ENCODE assay signal across 11 cellular contexts in genomic region chr1:46188295-46189030, GRCh38. TPM values are rescaled to one million over a fixed set of nuclear protein-coding genes. Genes with fewer than 3 reads are reported as not detected.
DNase-seq lines count a peak whose midpoint lies in the region; ATAC-seq and TF ChIP-seq lines count a peak whose summit lies in the region.
"Had no signal": no experiment of that assay in that cellular context is flagged by ENCODE, and none has a peak within 500 bp of the region (broad histone marks: within the 10 kb centered on the region; RNA-seq: fewer than 3 reads in every experiment).

No MANE protein-coding gene starts in this region.

- H3K9ac ChIP-seq in mesendoderm (ENCODE audit: low read length): no peak overlapping the region

- H3K27me3 Mint-ChIP-seq in Caco-2 (ENCODE audit: insufficient read depth, unreplicated experiment) (no peaks in the 10 kb centered on the region), T-cell (no peaks in the 10 kb centered on the region)

- TF ChIP-seq POLR2A in ovary (IDR thresholded peaks at IDR 0.05): no peak

- H3K9me3 ChIP-seq in Caco-2 (no peaks in the 10 kb centered on the region), osteoblast (ENCODE audit: low read depth, low read length) (no peaks in the 10 kb centered on the region), ovary (no peaks in the 10 kb centered on the region)

- no peak overlapping the region for H4K8ac ChIP-seq in mesendoderm (ENCODE audit: low read depth, low read length)

- no peak for DNase-seq in Caco-2
- peak; percentile 62 for DNase-seq in NCI-H146 (lab: John Stamatoyannopoulos, UW)
- DNase-seq in epithelial cell of prostate (ENCODE audit: low read depth, low spot score): no peak
- peak; percentile 72 for DNase-seq in osteoblast (ENCODE audit: insufficient read length, low spot score, missing footprints)
- no peak for DNase-seq in T-cell
- DNase-seq in mesendoderm: no peak
- DNase-seq in ovary: no peak
- DNase-seq: SW 1271 had no signal

- H3K27ac ChIP-seq in epithelial cell of prostate: peak overlapping the region; percentile 69
- no peak overlapping the region for H3K27ac ChIP-seq in osteoblast (ENCODE audit: low read depth, low read length)
- no peak overlapping the region for H3K27ac ChIP-seq in mesendoderm (ENCODE audit: low read depth, low read length)
- no peak overlapping the region for H3K27ac ChIP-seq in ovary

- H3K36me3 Mint-ChIP-seq in Caco-2 (ENCODE audit: insufficient read depth, unreplicated experiment) (peaks cover 15% of the 10 kb centered on the region), T-cell (peaks cover 27% of the 10 kb centered on the region)

- H3K23ac ChIP-seq in mesendoderm (ENCODE audit: low read length): no peak overlapping the region

- H2AFZ ChIP-seq in osteoblast (ENCODE audit: low read length): no peak overlapping the region

- H4K5ac ChIP-seq in mesendoderm (ENCODE audit: low read length): no peak overlapping the region

- TF ChIP-seq EP300 in ovary (IDR thresholded peaks at IDR 0.05): no peak

- H3K18ac ChIP-seq in mesendoderm (ENCODE audit: low read length): no peak overlapping the region

- H4K20me1 ChIP-seq in osteoblast (ENCODE audit: insufficient read depth, low read length): no peaks in the 10 kb centered on the region

- H3K36me3 ChIP-seq in Caco-2 (ENCODE audit: control insufficient read depth, insufficient read depth, low read length) (no peaks in the 10 kb centered on the region), osteoblast (ENCODE audit: insufficient read depth, low read length) (peaks cover 43% of the 10 kb centered on the region), mesendoderm (ENCODE audit: control insufficient read depth, insufficient read depth, low read length) (peaks cover 11% of the 10 kb centered on the region), ovary (no peaks in the 10 kb centered on the region)

- no CpG with 5 or more reads among the region's 6 CpGs for WGBS in mesendoderm (ENCODE audit: extremely low coverage, insufficient coverage, low lambda C conversion rate)
- 65 to 78% (median 66%) methylated on average over 6 of the region's 6 CpGs for WGBS in ovary, 3 donors

- H3K4me3 Mint-ChIP-seq in Caco-2 (ENCODE audit: unreplicated experiment) (no peak overlapping the region), T-cell (no peak overlapping the region)

- H2BK15ac ChIP-seq in mesendoderm (replicated peaks; ENCODE audit: low read depth): no peak overlapping the region

- CTCF ChIA-PET in Caco-2 (lab: Charles Lee): no interaction called here
- CTCF ChIA-PET in T-cell (lab: Charles Lee): interaction anchor here in 1 of 2 donors (0.7 to 1.0 kb wide), 2 partner anchors 35 to 156 kb away, joined by 3 to 4 read pairs; no protein-coding TSS in a partner anchor

- no peak overlapping the region for H3K4me2 ChIP-seq in osteoblast (ENCODE audit: insufficient read depth, low read length)
- no peak overlapping the region for H3K4me2 ChIP-seq in mesendoderm (ENCODE audit: low read length)

- no peak overlapping the region for H3K56ac ChIP-seq in mesendoderm (ENCODE audit: low read length)

- H2AK5ac ChIP-seq in mesendoderm (ENCODE audit: low read length): no peak overlapping the region

- no peaks in the 10 kb centered on the region for H3K27me3 ChIP-seq in Caco-2 (replicated peaks; ENCODE audit: control insufficient read depth, insufficient read depth, low read length)
- H3K27me3 ChIP-seq in osteoblast (ENCODE audit: insufficient read depth, low read length): no peaks in the 10 kb centered on the region
- H3K27me3 ChIP-seq in mesendoderm (ENCODE audit: insufficient read depth, low read length, poor library complexity): no peaks in the 10 kb centered on the region
- H3K27me3 ChIP-seq in ovary: no peaks in the 10 kb centered on the region

- H3K4me1 ChIP-seq in Caco-2 (peaks cover 3% of the 10 kb centered on the region), osteoblast (ENCODE audit: insufficient read depth, low read length) (peaks cover 12% of the 10 kb centered on the region), mesendoderm (ENCODE audit: control insufficient read depth, low read depth, low read length) (no peaks in the 10 kb centered on the region), ovary (ENCODE audit: insufficient read depth) (peaks cover 2% of the 10 kb centered on the region)

- TF ChIP-seq CTCF in Caco-2 (IDR thresholded peaks at IDR 0.05; ENCODE audit: insufficient read depth in 1 of 2, low read depth in 1 of 2, low read length in 1 of 2, severe bottlenecking in 1 of 2, unreplicated experiment in 1 of 2) (no peak), osteoblast (IDR thresholded peaks at IDR 0.05; ENCODE audit: extremely low read depth, low read depth, low read length) (peak; percentile 16), ovary (IDR thresholded peaks at IDR 0.05) (no peak)

- H3K27ac Mint-ChIP-seq in Caco-2 (ENCODE audit: unreplicated experiment): peak overlapping the region; percentile 46
- no peak overlapping the region for H3K27ac Mint-ChIP-seq in T-cell
- H3K27ac Mint-ChIP-seq: activated T-helper 2 cell treated with anti-CD3 and anti-CD28 coated beads, Interferon-gamma antibody, Interleukin-2, Interleukin-4, amounts not matched to agents 10 μg/mL and 5 μg/mL and 100 μg/mL, durations not matched to agents 14 hours and 24 hours and 36 hours had no signal

- ATAC-seq in T-cell (replicated peaks in 1 of 4) (no peak), HG03280 (IDR thresholded peaks at IDR 0.05; ENCODE audit: unreplicated experiment) (no peak)

- H3K79me2 ChIP-seq in osteoblast (ENCODE audit: insufficient read depth, low read length) (no peaks in the 10 kb centered on the region), mesendoderm (ENCODE audit: control insufficient read depth, insufficient read depth, low read length) (no peaks in the 10 kb centered on the region)

- POLR2A ChIA-PET in Caco-2 (lab: Charles Lee) (no interaction called here), T-cell (lab: Charles Lee) (no interaction called here)

- H2BK5ac ChIP-seq in mesendoderm (ENCODE audit: low read length): no peak overlapping the region

- H3K4me3 ChIP-seq in Caco-2 (ENCODE audit: low read depth, low read length) (no peak overlapping the region), osteoblast (ENCODE audit: insufficient read depth, low read length) (no peak overlapping the region), mesendoderm (ENCODE audit: low read length) (no peak overlapping the region), ovary (no peak overlapping the region)

- H3K9me3 Mint-ChIP-seq in Caco-2 (ENCODE audit: unreplicated experiment) (no peaks in the 10 kb centered on the region), T-cell (no peaks in the 10 kb centered on the region)
- H3K9me3 Mint-ChIP-seq: activated T-helper 2 cell treated with anti-CD3 and anti-CD28 coated beads, Interferon-gamma antibody, Interleukin-2, Interleukin-4, amounts not matched to agents 10 μg/mL and 5 μg/mL and 100 μg/mL, durations not matched to agents 14 hours and 24 hours and 36 hours had no signal

- no peak overlapping the region for H3K4ac ChIP-seq in mesendoderm (ENCODE audit: low read depth, low read length)

- H3K4me1 Mint-ChIP-seq in Caco-2 (ENCODE audit: low read depth, unreplicated experiment) (no peaks in the 10 kb centered on the region), T-cell (peaks cover 6 to 18% (median 9%) of the 10 kb centered on the region in 3 donors)

- BruUV-seq in Caco-2 (replicated peaks; lab: Mats Ljungman, UMichigan): no TSS peak

- no peaks in the 10 kb centered on the region for H3K79me1 ChIP-seq in mesendoderm (ENCODE audit: low read length)

- no peak overlapping the region for H2BK120ac ChIP-seq in mesendoderm (ENCODE audit: low read depth, low read length)

- intact Hi-C loops in Caco-2 (cut with micrococcal nuclease; ENCODE audit: unreplicated experiment): no loop called here
- intact Hi-C loops in ovary (cut with DNase I): loop anchor here in 1 of 4 donors (10.0 kb wide), 1 partner anchor 304 kb away; no protein-coding TSS in a partner anchor

RNA-seq across cellular contexts. Expression of gene POMGNT1, which starts 9.8 kb away (rescaled TPM):
- total RNA-seq in Caco-2 (2022): 34.9 TPM in 2 replicates
- total RNA-seq in osteoblast: 43.9 and 45.6 TPM in 2 replicates
- 10 to 100 TPM; 38.0 to 49.6 (median 42.2) TPM for total RNA-seq in T-cell
- 38.0 TPM for polyA plus RNA-seq in mesendoderm (2013, experiment 1 of 2)
- polyA plus RNA-seq in mesendoderm (2013, experiment 2 of 2): 38.1 TPM
- total RNA-seq in ovary: 10 to 100 TPM; 19.1 to 49.2 (median 40.2) TPM
- 10 to 100 TPM; 27.6 to 42.1 TPM for polyA plus RNA-seq in ovary

RNA-seq across cellular contexts. Expression of gene P3R3URF, which starts 12.2 kb away (rescaled TPM):
- total RNA-seq in Caco-2 (2022): not detected in 2 replicates
- total RNA-seq in osteoblast: not detected in 2 replicates
- not detected for total RNA-seq in T-cell
- not detected for polyA plus RNA-seq in mesendoderm (2013, experiment 1 of 2)
- polyA plus RNA-seq in mesendoderm (2013, experiment 2 of 2): not detected
- total RNA-seq in ovary: not detected
- polyA plus RNA-seq in ovary: not detected
- total RNA-seq: activated T-helper 2 cell treated with anti-CD3 and anti-CD28 coated beads, Interferon-gamma antibody, Interleukin-2, Interleukin-4, amounts not matched to agents 10 μg/mL and 5 μg/mL and 100 μg/mL, durations not matched to agents 14 hours and 24 hours and 36 hours; subcutaneous adipose tissue had no signal

RNA-seq across cellular contexts. Expression of gene TSPAN1, which starts 13.6 kb away (rescaled TPM):
- 0.34 and 0.44 TPM in 2 replicates for total RNA-seq in Caco-2 (2022)
- 0.59 and 1.1 TPM in 2 replicates for total RNA-seq in osteoblast
- under 1 TPM in 2 of 5 donors, not detected in 3; 0.53 to 0.54 TPM for total RNA-seq in T-cell
- not detected for polyA plus RNA-seq in mesendoderm (2013, experiment 1 of 2)
- polyA plus RNA-seq in mesendoderm (2013, experiment 2 of 2): not detected
- 10 to 100 TPM in 1 of 7 donors, 1 to 10 TPM in 4, under 1 TPM in 2; 0.18 to 26.9 (median 3.1) TPM for total RNA-seq in ovary
- polyA plus RNA-seq in ovary: 1 to 10 TPM in 1 of 2 donors, under 1 TPM in 1; 0.65 to 2.8 TPM
- total RNA-seq: activated T-helper 2 cell treated with anti-CD3 and anti-CD28 coated beads, Interferon-gamma antibody, Interleukin-2, Interleukin-4, amounts not matched to agents 10 μg/mL and 5 μg/mL and 100 μg/mL, durations not matched to agents 14 hours and 24 hours and 36 hours had no signal

RNA-seq across cellular contexts. Expression of gene LURAP1, which starts 14.7 kb away (rescaled TPM):
- not detected in 2 replicates for total RNA-seq in Caco-2 (2022)
- total RNA-seq in osteoblast: 4.1 and 4.3 TPM in 2 replicates
- under 1 TPM in 4 of 5 donors, not detected in 1; 0.13 to 0.82 (median 0.23) TPM for total RNA-seq in T-cell
- polyA plus RNA-seq in mesendoderm (2013, experiment 1 of 2): 1.2 TPM
- 1.1 TPM for polyA plus RNA-seq in mesendoderm (2013, experiment 2 of 2)
- 10 to 100 TPM in 3 of 7 donors, 1 to 10 TPM in 4; 4.5 to 15.4 (median 9.9) TPM for total RNA-seq in ovary
- polyA plus RNA-seq in ovary: 1 to 10 TPM; 3.7 to 6.1 TPM

RNA-seq across cellular contexts. Expression of gene PIK3R3, which starts 56.0 kb away (rescaled TPM):
- total RNA-seq in Caco-2 (2022) (2.2 and 3.6 TPM in 2 replicates), osteoblast (4.0 and 5.3 TPM in 2 replicates), T-cell (1 to 10 TPM in 3 of 5 donors, under 1 TPM in 2; 0.65 to 2.3 (median 1.1) TPM), ovary (10 to 100 TPM in 4 of 7 donors, 1 to 10 TPM in 3; 3.6 to 20.3 (median 10.7) TPM)
- polyA plus RNA-seq in mesendoderm (2013, experiment 1 of 2): 6.0 TPM
- polyA plus RNA-seq in mesendoderm (2013, experiment 2 of 2): 6.2 TPM
- 10 to 100 TPM in 1 of 2 donors, 1 to 10 TPM in 1; 6.5 to 20.0 TPM for polyA plus RNA-seq in ovary

Comparison
In these comparisons a context has a peak if more than half of its experiments do, and no peak if none do; other contexts are left out.
1. DNase-seq: peak in NCI-H146 (single experiment) and osteoblast (single experiment); none in Caco-2 (0 of 2), epithelial cell of prostate (single experiment), T-cell (0 of 34), mesendoderm (single experiment) and ovary (0 of 5).